Comparison of ENCODE assay signal across 8 cellular contexts in the genomic region with DNA sequence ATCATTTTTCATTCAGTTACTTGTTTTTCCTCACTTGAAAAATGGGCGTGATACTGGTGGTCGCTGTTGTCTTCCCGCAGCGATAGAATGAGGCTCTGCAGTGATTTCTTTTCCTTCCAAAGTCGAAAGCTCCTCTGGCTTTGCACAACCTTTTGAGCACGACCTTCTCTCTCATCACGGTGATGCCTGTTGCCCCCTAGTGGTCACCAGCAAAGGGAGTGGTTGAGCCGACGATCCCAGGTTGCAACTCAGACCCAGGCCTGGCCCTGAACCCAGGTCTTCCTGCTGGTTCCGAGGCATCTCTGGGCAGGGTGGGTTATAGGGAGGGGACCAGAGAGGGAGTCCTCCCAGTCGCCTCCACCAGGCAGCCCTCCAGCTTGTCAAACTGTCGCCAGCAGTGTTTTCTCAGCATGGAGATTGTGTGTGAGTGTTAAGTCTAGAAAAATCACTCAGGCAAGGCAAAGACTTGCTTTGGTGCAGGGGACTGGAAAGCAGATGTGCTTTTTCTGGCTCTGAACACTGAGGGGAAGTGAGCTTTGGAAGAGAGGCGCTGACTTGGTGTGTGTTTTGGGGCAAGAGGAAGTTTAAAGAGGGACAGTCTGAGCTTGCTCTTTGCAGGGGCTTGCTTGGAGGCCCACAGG.
DNase-seq lines count a peak whose midpoint lies in the region; ATAC-seq, FAIRE-seq and TF ChIP-seq lines count a peak whose summit lies in the region.

No MANE protein-coding gene starts in this region.

- no peaks in the 10 kb centered on the region for H3K36me3 ChIP-seq in ectodermal cell (ENCODE audit: control insufficient read depth, insufficient read depth, low read length)

- no peaks in the 10 kb centered on the region for H3K27me3 ChIP-seq in AG04450 (ENCODE audit: control insufficient read depth, insufficient read depth, low read length)
- H3K27me3 ChIP-seq in ectodermal cell (ENCODE audit: control insufficient read depth, insufficient read depth, low read length, poor library complexity, severe bottlenecking) = peaks cover 4% of the 10 kb centered on the region

- peak; percentile 27 for DNase-seq in AG04450 (ENCODE audit: low read depth, low spot score)
- DNase-seq in GM18507 (ENCODE audit: extremely low spot score, insufficient read length, low read depth) = peak; percentile 50
- DNase-seq in NCI-H226 = peak; percentile 38
- DNase-seq in activated CD4-positive, alpha-beta T cell treated with anti-CD3 and anti-CD28 coated beads, Interleukin-2, amount 50 U/mL, for 4 hours = peak; percentile 27 to 33
- DNase-seq in lung microvascular endothelial cell (ENCODE audit: low read depth in 2 of 2) = peak; percentile 65 to 70
- DNase-seq in stimulated activated CD8-positive, alpha-beta memory T cell treated with anti-CD3 and anti-CD28 coated beads, Interleukin-12 subunit alpha, Interleukin-12 subunit beta, amount 100 ng/mL, for 1 hour (ENCODE audit: low read depth) = peak; percentile 20

- no peak for ATAC-seq in HG03521 (IDR thresholded peaks at IDR 0.05; ENCODE audit: unreplicated experiment)

- CTCF ChIA-PET in AG04450 (lab: Charles Lee) = interaction anchor here (0.5 to 2.6 kb wide), 65 partner anchors 10 to 668 kb away, joined by 3 to 39 read pairs (median 4); a partner anchor contains a TSS

- no peaks in the 10 kb centered on the region for H3K4me1 ChIP-seq in ectodermal cell (ENCODE audit: control insufficient read depth, insufficient read depth, low read length)

- WGBS in ectodermal cell, 2 experiments = 8 to 10% methylated on average over 13 of the region's 13 CpGs

- POLR2A ChIA-PET in AG04450 (lab: Yijun Ruan, JAX) = no interaction called here

- H3K9me3 ChIP-seq in AG04450 (ENCODE audit: control insufficient read depth, insufficient read depth, low read length) (no peaks in the 10 kb centered on the region), ectodermal cell (ENCODE audit: control insufficient read depth, low read length) (no peaks in the 10 kb centered on the region)

- peak; percentile 87 for FAIRE-seq in GM18507 (lab: Jason Lieb, UNC)

- peak; percentile 87 for TF ChIP-seq CTCF in AG04450 (IDR thresholded peaks at IDR 0.05; ENCODE audit: low read depth, low read length)

- no peak overlapping the region for H3K27ac ChIP-seq in AG04450 (ENCODE audit: low read depth, low read length)
- no peak overlapping the region for H3K27ac ChIP-seq in ectodermal cell (ENCODE audit: insufficient read depth, low read depth, low read length, poor library complexity, severe bottlenecking)

- H3K4me3 ChIP-seq in AG04450 (ENCODE audit: low read depth, low read length) (peak overlapping the region; percentile 48), ectodermal cell (ENCODE audit: insufficient read depth, low read depth, low read length) (peak overlapping the region; percentile 32)
